8 cellular contexts compared by ENCODE assay signal in the genomic region with DNA sequence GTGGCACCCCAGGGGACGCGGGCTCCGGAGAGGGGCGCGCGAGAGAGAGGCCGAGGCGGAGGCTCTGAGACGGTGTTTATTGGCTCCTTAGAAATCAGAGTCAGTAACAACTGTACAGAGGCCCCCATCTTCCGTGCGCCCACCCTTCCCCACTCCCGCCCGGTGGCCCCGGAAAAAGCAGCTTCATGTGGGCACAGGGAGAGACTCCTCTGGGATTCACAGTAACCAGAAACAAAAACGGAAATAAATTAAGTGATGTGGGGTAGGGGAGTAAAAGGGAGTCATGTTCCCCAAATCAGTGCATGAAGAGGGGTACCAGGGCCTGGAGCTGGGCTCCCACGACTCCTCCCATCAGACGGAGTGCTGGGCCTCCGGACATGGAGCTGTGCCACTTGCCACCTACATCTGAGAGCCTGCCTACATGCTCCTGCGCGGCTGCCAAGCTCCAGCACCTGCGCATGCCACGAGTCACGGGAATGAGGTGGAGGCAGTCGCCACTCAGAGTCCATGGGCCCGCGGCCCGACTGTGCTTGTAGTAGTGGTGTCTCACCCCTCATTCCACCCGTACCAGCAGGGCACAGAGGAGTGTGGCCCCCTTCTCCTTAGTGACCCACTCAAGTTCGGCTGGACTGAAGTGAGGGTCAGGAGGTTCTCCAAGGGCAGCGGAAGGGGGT. TPM values are rescaled to one million over a fixed set of nuclear protein-coding genes. Genes with fewer than 3 reads are reported as not detected.
DNase-seq lines count a peak whose midpoint lies in the region; ATAC-seq, FAIRE-seq and TF ChIP-seq lines count a peak whose summit lies in the region.

No MANE protein-coding gene starts in this region.

- WGBS in tibial nerve, 2 donors = 36 to 43% methylated on average over 18 to 30 of the region's 30 CpGs

- H3K27ac Mint-ChIP-seq in activated naive CD4-positive, alpha-beta T cell treated with anti-CD3 and anti-CD28 coated beads for 36 hours = peak overlapping the region; percentile 88

- peak overlapping the region; percentile 86 for H3K4me3 Mint-ChIP-seq in activated naive CD4-positive, alpha-beta T cell treated with anti-CD3 and anti-CD28 coated beads for 36 hours

- no peaks in the 10 kb centered on the region for H3K27me3 ChIP-seq in left lung
- no peaks in the 10 kb centered on the region for H3K27me3 ChIP-seq in tibial nerve

- DNase-seq in activated naive CD4-positive, alpha-beta T cell treated with anti-CD3 and anti-CD28 coated beads for 36 hours = no peak
- DNase-seq in activated naive CD4-positive, alpha-beta T cell treated with Interleukin-2 at 50 U/mL for 16 hours = no peak
- no peak for DNase-seq in astrocyte of the cerebellum (ENCODE audit: low read depth)
- no peak for DNase-seq in left lung
- DNase-seq in tibial nerve (ENCODE audit: low spot score in 2 of 2) = no peak
- DNase-seq in kidney tubule cell (ENCODE audit: low spot score) = no peak
- no peak for DNase-seq in D721Med (ENCODE audit: insufficient read length, low spot score)
- no peak for DNase-seq in UCSD-AML1 (lab: John Stamatoyannopoulos, UW; ENCODE audit: unreplicated experiment)

- H3K36me3 ChIP-seq in left lung (peaks cover 3 to 80% of the 10 kb centered on the region in 2 donors), tibial nerve (peaks cover 9 to 84% (median 23%) of the 10 kb centered on the region in 3 donors)

- peak; percentile 34 for ATAC-seq in left lung

- TF ChIP-seq EP300 in tibial nerve (IDR thresholded peaks at IDR 0.05) = peak in 1 of 2 donors; percentile 2

- intact Hi-C loops in activated naive CD4-positive, alpha-beta T cell treated with anti-CD3 and anti-CD28 coated beads for 36 hours (cut with micrococcal nuclease) = loop anchor here (1.0 to 2.0 kb wide), 2 partner anchors 8 to 35 kb away; a partner anchor contains a TSS
- intact Hi-C loops in left lung (cut with DNase I) = no loop called here

- no peak for TF ChIP-seq CTCF in astrocyte of the cerebellum (IDR thresholded peaks at IDR 0.05; ENCODE audit: low read depth, low read length, missing control alignments)
- no peak for TF ChIP-seq CTCF in left lung (IDR thresholded peaks at IDR 0.05)
- no peak for TF ChIP-seq CTCF in tibial nerve (IDR thresholded peaks at IDR 0.05)
- TF ChIP-seq CTCF in D721Med (IDR thresholded peaks at IDR 0.05; ENCODE audit: insufficient read depth, missing control alignments) = no peak

- in situ Hi-C loops in astrocyte of the cerebellum (cut with HindIII; ENCODE audit: low sequenced_read_pairs) = no loop called here

- no peaks in the 10 kb centered on the region for H3K9me3 Mint-ChIP-seq in activated naive CD4-positive, alpha-beta T cell treated with anti-CD3 and anti-CD28 coated beads for 36 hours

- peak overlapping the region; percentile 92 to 96 for H3K27ac ChIP-seq in left lung
- H3K27ac ChIP-seq in tibial nerve = peak overlapping the region; percentile 89 to 96 (median 93)

- H3K27me3 Mint-ChIP-seq in activated naive CD4-positive, alpha-beta T cell treated with anti-CD3 and anti-CD28 coated beads for 36 hours (ENCODE audit: low read depth) = no peaks in the 10 kb centered on the region

- H3K4me1 ChIP-seq in left lung (peaks cover 17 to 45% of the 10 kb centered on the region in 2 donors), tibial nerve (peaks cover 0 to 47% (median 23%) of the 10 kb centered on the region in 4 donors)

- CTCF ChIA-PET in activated naive CD4-positive, alpha-beta T cell treated with anti-CD3 and anti-CD28 coated beads for 36 hours (lab: Charles Lee) = interaction anchor here (1.1 kb wide), 1 partner anchor 9 kb away, joined by 3 read pairs; no protein-coding TSS in a partner anchor

- peaks cover 28% of the 10 kb centered on the region for H3K36me3 Mint-ChIP-seq in activated naive CD4-positive, alpha-beta T cell treated with anti-CD3 and anti-CD28 coated beads for 36 hours (ENCODE audit: low read depth)

- H3K4me3 ChIP-seq in astrocyte of the cerebellum (ENCODE audit: low read depth, low read length) = peak overlapping the region; percentile 87
- H3K4me3 ChIP-seq in left lung = peak overlapping the region; percentile 79 to 86
- H3K4me3 ChIP-seq in tibial nerve = peak overlapping the region; percentile 83 to 95 (median 92)

- peaks cover 41% of the 10 kb centered on the region for H3K4me1 Mint-ChIP-seq in activated naive CD4-positive, alpha-beta T cell treated with anti-CD3 and anti-CD28 coated beads for 36 hours (ENCODE audit: low read depth)

- no peak for FAIRE-seq in D721Med (lab: Jason Lieb, UNC)

- no peak for TF ChIP-seq POLR2A in tibial nerve (IDR thresholded peaks at IDR 0.05)

- H3K9me3 ChIP-seq in left lung = no peaks in the 10 kb centered on the region
- no peaks in the 10 kb centered on the region for H3K9me3 ChIP-seq in tibial nerve

RNA-seq across cellular contexts. Expression of a gene that starts 0.5 kb away (rescaled TPM):
- 10 to 100 TPM; 28.2 to 32.2 TPM for total RNA-seq in activated naive CD4-positive, alpha-beta T cell treated with anti-CD3 and anti-CD28 coated beads for 36 hours
- total RNA-seq in left lung = 10 to 100 TPM; 48.2 to 54.9 TPM
- total RNA-seq in tibial nerve = 100 to 1,000 TPM in 1 of 4 donors, 10 to 100 TPM in 3; 36.1 to 108 (median 57.3) TPM

RNA-seq across cellular contexts. Expression of a gene that starts 8.3 kb away (rescaled TPM):
- 100 to 1,000 TPM; 757 to 792 TPM for total RNA-seq in activated naive CD4-positive, alpha-beta T cell treated with anti-CD3 and anti-CD28 coated beads for 36 hours
- total RNA-seq in left lung (100 to 1,000 TPM; 307 to 622 TPM), tibial nerve (100 to 1,000 TPM; 106 to 278 (median 132) TPM)

RNA-seq across cellular contexts. Expression of a gene that starts 13.4 kb away (rescaled TPM):
- total RNA-seq in activated naive CD4-positive, alpha-beta T cell treated with anti-CD3 and anti-CD28 coated beads for 36 hours = 10 to 100 TPM; 21.9 to 22.5 TPM
- total RNA-seq in left lung = 10 to 100 TPM; 27.8 to 35.2 TPM
- 10 to 100 TPM; 16.2 to 40.2 (median 27.5) TPM for total RNA-seq in tibial nerve

RNA-seq across cellular contexts. Expression of a gene that starts 20.6 kb away (rescaled TPM):
- total RNA-seq in activated naive CD4-positive, alpha-beta T cell treated with anti-CD3 and anti-CD28 coated beads for 36 hours = 100 to 1,000 TPM; 309 to 320 TPM
- total RNA-seq in left lung (10 to 100 TPM in 1 of 2 donors, 1 to 10 TPM in 1; 9.9 to 51.4 TPM), tibial nerve (10 to 100 TPM in 3 of 4 donors, 1 to 10 TPM in 1; 8.1 to 33.1 (median 11.2) TPM)

RNA-seq across cellular contexts. Expression of a gene that starts 21.3 kb away (rescaled TPM):
- total RNA-seq in activated naive CD4-positive, alpha-beta T cell treated with anti-CD3 and anti-CD28 coated beads for 36 hours = under 1 TPM; 0.45 to 0.52 TPM
- under 1 TPM; 0.37 to 0.67 TPM for total RNA-seq in left lung
- total RNA-seq in tibial nerve = 1 to 10 TPM in 1 of 4 donors, under 1 TPM in 3; under 0.01 to 2.1 (median 0.52) TPM
